ENCODE assay signal across 15 cellular contexts in genomic region chr4:94545296-94545695, GRCh38.
A peak's percentile ranks its signal among the peaks of the same experiment; 100 is the strongest.
DNase-seq lines count a peak whose midpoint lies in the region; ATAC-seq, FAIRE-seq and TF ChIP-seq lines count a peak whose summit lies in the region.
"Had no signal": no experiment of that assay in that cellular context is flagged by ENCODE, and none has a peak within 500 bp of the region (broad histone marks: within the 10 kb centered on the region; RNA-seq: fewer than 3 reads in every experiment).

No MANE protein-coding gene starts in this region.

- no peaks in the 10 kb centered on the region for H3K9me1 ChIP-seq in keratinocyte (ENCODE audit: control insufficient read depth, extremely low read depth, insufficient read depth, low read length)

- H3K9me3 ChIP-seq in right atrium auricular region: no peaks in the 10 kb centered on the region
- no peaks in the 10 kb centered on the region for H3K9me3 ChIP-seq in keratinocyte (ENCODE audit: control insufficient read depth, low read depth, low read length)
- H3K9me3 ChIP-seq: transverse colon had no signal

- in situ Hi-C loops in astrocyte of the spinal cord (cut with HindIII; ENCODE audit: low sequenced_read_pairs): no loop called here

- dilution Hi-C loops in keratinocyte (cut with MboI; ENCODE audit: extremely low pct_ligation_motif_present, low sequenced_read_pairs): no loop called here

- TF ChIP-seq CTCF in right atrium auricular region (IDR thresholded peaks at IDR 0.05): no peak
- TF ChIP-seq CTCF in astrocyte of the spinal cord (IDR thresholded peaks at IDR 0.05; ENCODE audit: low read depth, low read length): no peak
- no peak for TF ChIP-seq CTCF in keratinocyte (optimal IDR thresholded peaks at IDR 0.05 in 1 of 3, IDR thresholded peaks at IDR 0.05 in 1 of 3, conservative IDR thresholded peaks at IDR 0.05 in 1 of 3; ENCODE audit: extremely low read depth in 1 of 3, insufficient read depth in 2 of 3, low read length in 3 of 3)
- TF ChIP-seq CTCF in RWPE1 (conservative IDR thresholded peaks at IDR 0.05; ENCODE audit: low read depth): no peak

- H3K4me1 ChIP-seq in right atrium auricular region (peaks cover 0 to 42% of the 10 kb centered on the region in 2 donors), keratinocyte (ENCODE audit: control insufficient read depth, extremely low read depth, insufficient read depth, low read length) (peaks cover 49% of the 10 kb centered on the region)

- H3K9ac ChIP-seq in keratinocyte (ENCODE audit: control insufficient read depth, extremely low read depth, insufficient read depth, low read length): peak overlapping the region; percentile 0
- H3K9ac ChIP-seq: KMS-11 had no signal

- POLR2A ChIA-PET in RWPE1 (lab: Yijun Ruan, JAX; ENCODE audit: low non-redundant PET): no interaction called here

- no peaks in the 10 kb centered on the region for H3K27me3 ChIP-seq in right atrium auricular region
- no peaks in the 10 kb centered on the region for H3K27me3 ChIP-seq in keratinocyte (ENCODE audit: control insufficient read depth, extremely low read depth, insufficient read depth, low read length)
- H3K27me3 ChIP-seq: transverse colon had no signal

- ATAC-seq in Right ventricle myocardium inferior (no peak), GM18858 (IDR thresholded peaks at IDR 0.05; ENCODE audit: unreplicated experiment) (no peak)

- H3K27ac ChIP-seq in right atrium auricular region: peak overlapping the region; percentile 31 to 89
- peak overlapping the region; percentile 56 for H3K27ac ChIP-seq in keratinocyte (ENCODE audit: control insufficient read depth, insufficient read depth, low read length)
- no peak overlapping the region for H3K27ac ChIP-seq in RWPE1
- H3K27ac ChIP-seq: KMS-11 had no signal

- H2AFZ ChIP-seq in keratinocyte (ENCODE audit: control insufficient read depth, low read length): no peak overlapping the region

- peak overlapping the region; percentile 57 for H3K4me2 ChIP-seq in keratinocyte (ENCODE audit: control insufficient read depth, extremely low read depth, insufficient read depth, low read depth, low read length)
- H3K4me2 ChIP-seq: KMS-11 had no signal

- DNase-seq in right atrium auricular region (ENCODE audit: low spot score): no peak
- no peak for DNase-seq in Right ventricle myocardium inferior (ENCODE audit: missing footprints)
- DNase-seq in astrocyte of the spinal cord (ENCODE audit: low read depth, low spot score): peak; percentile 62
- no peak for DNase-seq in keratinocyte (ENCODE audit: low read depth, low spot score)
- DNase-seq in occipital lobe (lab: John Stamatoyannopoulos, UW): no peak
- no peak for DNase-seq in NCI-H146 treated with DMSO at 0.1 percent for 48 hours (lab: John Stamatoyannopoulos, UW; ENCODE audit: unreplicated experiment)
- DNase-seq in RWPE1 (ENCODE audit: low spot score): no peak
- DNase-seq: activated CD8-positive, alpha-beta memory T cell treated with anti-CD3 and anti-CD28 coated beads for 24 hours; activated naive CD8-positive, alpha-beta T cell treated with anti-CD3 and anti-CD28 coated beads for 36 hours; DMS79; effector CD4-positive, alpha-beta T cell; transverse colon had no signal

- no peak overlapping the region for H3K4me3 ChIP-seq in right atrium auricular region
- H3K4me3 ChIP-seq in astrocyte of the spinal cord (ENCODE audit: low read depth, low read length): no peak overlapping the region
- peak overlapping the region in 1 of 3 experiments; percentile 26 for H3K4me3 ChIP-seq in keratinocyte (ENCODE audit: control insufficient read depth in 2 of 3, extremely low read depth in 1 of 3, insufficient read depth in 2 of 3, low read depth in 1 of 3, low read length in 3 of 3)
- H3K4me3 ChIP-seq: skin epidermis, transverse colon had no signal

- intact Hi-C loops in Right ventricle myocardium inferior (cut with DNase I): loop anchor here (5.0 kb wide), 1 partner anchor 138 kb away; no protein-coding TSS in a partner anchor

- FAIRE-seq in keratinocyte (lab: Jason Lieb, UNC): no peak

- no peaks in the 10 kb centered on the region for H4K20me1 ChIP-seq in keratinocyte (ENCODE audit: control insufficient read depth, extremely low read depth, insufficient read depth, low read length)

- peaks cover 54% of the 10 kb centered on the region for H3K79me2 ChIP-seq in keratinocyte (ENCODE audit: control insufficient read depth, insufficient read depth, low read length)

- no peaks in the 10 kb centered on the region for H3K36me3 ChIP-seq in right atrium auricular region
- peaks cover 0 to 3% of the 10 kb centered on the region in 2 experiments for H3K36me3 ChIP-seq in keratinocyte (ENCODE audit: control insufficient read depth in 2 of 2, extremely low read depth in 1 of 2, insufficient read depth in 2 of 2, low read length in 2 of 2)
- H3K36me3 ChIP-seq: transverse colon had no signal

- CTCF ChIA-PET in RWPE1 (lab: Yijun Ruan, JAX): no interaction called here
